1 cellular context compared by ENCODE assay signal in the genomic region with DNA sequence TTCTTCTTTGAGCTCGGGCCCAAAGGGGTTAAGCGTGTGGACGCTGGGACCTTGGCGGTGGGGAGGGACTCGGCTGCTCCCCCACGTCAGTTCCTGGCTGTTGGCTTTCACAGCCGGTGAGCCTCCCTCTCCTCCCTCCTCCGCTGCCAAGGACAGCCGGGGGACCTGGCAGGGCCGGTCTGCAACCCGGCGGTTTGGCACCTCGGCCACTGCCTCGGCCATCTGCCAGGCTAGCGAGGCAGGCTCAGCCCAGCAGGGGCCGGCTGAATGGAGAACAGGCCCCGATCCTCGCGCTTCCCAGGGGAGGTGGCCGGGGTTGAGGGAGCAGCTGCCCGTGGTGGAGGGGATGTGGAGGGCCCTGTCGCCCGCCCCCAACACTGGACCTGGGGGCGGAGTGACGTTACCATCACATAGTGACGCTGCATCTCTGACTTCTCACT.
TF ChIP-seq lines count a peak whose summit lies in the region.

No MANE protein-coding gene starts in this region.

TF ChIP-seq in HEK293, 187 proteins besides CTCF, POLR2A, EP300 and RAD21 (continued from another document):
- TF ChIP-seq ZBTB17 (tag by site-specific recombination; IDR thresholded peaks at IDR 0.05) (peak; percentile 67; the same call in 1 of the 2 replicates), IKZF3 (tag by site-specific recombination; IDR thresholded peaks at IDR 0.05) (peak; percentile 44; the same call in 1 of the 2 replicates), ZSCAN23 (tag by site-specific recombination; IDR thresholded peaks at IDR 0.05) (no peak), ZNF19 (tag by site-specific recombination; IDR thresholded peaks at IDR 0.05; ENCODE audit: low read depth) (no peak), ZSCAN30 (tag by site-specific recombination; IDR thresholded peaks at IDR 0.05) (no peak), EGR2 (tag by site-specific recombination; IDR thresholded peaks at IDR 0.05; ENCODE audit: low read depth) (peak; percentile 80), ZNF623 (tag by site-specific recombination; IDR thresholded peaks at IDR 0.05) (no peak), ZBTB48 (tag by site-specific recombination; IDR thresholded peaks at IDR 0.05) (peak; percentile 57; the same call in 1 of the 2 replicates), ZNF473 (tag by site-specific recombination; IDR thresholded peaks at IDR 0.05) (no peak), ZNF394 (tag by site-specific recombination; IDR thresholded peaks at IDR 0.05; ENCODE audit: borderline replicate concordance) (peak; percentile 72; the same call in 1 of the 2 replicates), ZNF561 (tag by site-specific recombination; IDR thresholded peaks at IDR 0.05; ENCODE audit: borderline replicate concordance) (peak; percentile 66; the same call in 1 of the 2 replicates), GLIS2 (tag by site-specific recombination; IDR thresholded peaks at IDR 0.05) (peak; percentile 93), FEZF1 (tag by site-specific recombination; IDR thresholded peaks at IDR 0.05) (no peak), YY2 (tag by site-specific recombination; IDR thresholded peaks at IDR 0.05) (no peak), ZNF48 (tag by site-specific recombination; IDR thresholded peaks at IDR 0.05) (no peak), WT1 (tag by site-specific recombination; IDR thresholded peaks at IDR 0.05) (peak; percentile 47; the same call in 1 of the 2 replicates), ZNF510 (tag by site-specific recombination; IDR thresholded peaks at IDR 0.05; ENCODE audit: insufficient replicate concordance) (no peak), ZFHX2 (tag by site-specific recombination; conservative IDR thresholded peaks at IDR 0.05) (peak; percentile 89), ZNF423 (tag by site-specific recombination; IDR thresholded peaks at IDR 0.05) (no peak), ZIC2 (tag by site-specific recombination; IDR thresholded peaks at IDR 0.05) (peak; percentile 83), MZF1 (tag by site-specific recombination; IDR thresholded peaks at IDR 0.05; ENCODE audit: borderline replicate concordance) (peak; percentile 38; the same call in 1 of the 2 replicates), ZBTB21 (tag by site-specific recombination; IDR thresholded peaks at IDR 0.05) (0 out of 2 replicates have a peak, but pooled peaks have one; percentile 55), ZNF600 (tag by site-specific recombination; IDR thresholded peaks at IDR 0.05) (peak; percentile 99), ZBTB20 (tag by site-specific recombination; IDR thresholded peaks at IDR 0.05) (0 out of 2 replicates have a peak, but pooled peaks have one; percentile 47), ZEB2 (tag by site-specific recombination; IDR thresholded peaks at IDR 0.05) (peak; percentile 81; the same call in 1 of the 2 replicates), ZNF114 (tag by site-specific recombination; IDR thresholded peaks at IDR 0.05) (no peak), TCF7L2 (IDR thresholded peaks at IDR 0.05; ENCODE audit: borderline replicate concordance, low read depth, low read length) (no peak), GLIS1 (tag by site-specific recombination; IDR thresholded peaks at IDR 0.05) (peak; percentile 84), ZNF24 (tag by site-specific recombination; IDR thresholded peaks at IDR 0.05) (no peak), SP2 (tag by site-specific recombination; IDR thresholded peaks at IDR 0.05) (peak; percentile 81), KLF9 (tag by site-specific recombination; IDR thresholded peaks at IDR 0.05; ENCODE audit: low read depth) (no peak)
- TF ChIP-seq, protein P1, sequence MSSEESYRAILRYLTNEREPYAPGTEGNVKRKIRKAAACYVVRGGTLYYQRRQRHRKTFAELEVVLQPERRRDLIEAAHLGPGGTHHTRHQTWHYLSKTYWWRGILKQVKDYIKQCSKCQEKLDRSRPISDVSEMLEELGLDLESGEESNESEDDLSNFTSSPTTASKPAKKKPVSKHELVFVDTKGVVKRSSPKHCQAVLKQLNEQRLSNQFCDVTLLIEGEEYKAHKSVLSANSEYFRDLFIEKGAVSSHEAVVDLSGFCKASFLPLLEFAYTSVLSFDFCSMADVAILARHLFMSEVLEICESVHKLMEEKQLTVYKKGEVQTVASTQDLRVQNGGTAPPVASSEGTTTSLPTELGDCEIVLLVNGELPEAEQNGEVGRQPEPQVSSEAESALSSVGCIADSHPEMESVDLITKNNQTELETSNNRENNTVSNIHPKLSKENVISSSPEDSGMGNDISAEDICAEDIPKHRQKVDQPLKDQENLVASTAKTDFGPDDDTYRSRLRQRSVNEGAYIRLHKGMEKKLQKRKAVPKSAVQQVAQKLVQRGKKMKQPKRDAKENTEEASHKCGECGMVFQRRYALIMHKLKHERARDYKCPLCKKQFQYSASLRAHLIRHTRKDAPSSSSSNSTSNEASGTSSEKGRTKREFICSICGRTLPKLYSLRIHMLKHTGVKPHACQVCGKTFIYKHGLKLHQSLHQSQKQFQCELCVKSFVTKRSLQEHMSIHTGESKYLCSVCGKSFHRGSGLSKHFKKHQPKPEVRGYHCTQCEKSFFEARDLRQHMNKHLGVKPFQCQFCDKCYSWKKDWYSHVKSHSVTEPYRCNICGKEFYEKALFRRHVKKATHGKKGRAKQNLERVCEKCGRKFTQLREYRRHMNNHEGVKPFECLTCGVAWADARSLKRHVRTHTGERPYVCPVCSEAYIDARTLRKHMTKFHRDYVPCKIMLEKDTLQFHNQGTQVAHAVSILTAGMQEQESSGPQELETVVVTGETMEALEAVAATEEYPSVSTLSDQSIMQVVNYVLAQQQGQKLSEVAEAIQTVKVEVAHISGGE (tag by site-specific recombination; conservative IDR thresholded peaks at IDR 0.05; ENCODE audit: low read depth), result no peak
- TF ChIP-seq, protein P2, sequence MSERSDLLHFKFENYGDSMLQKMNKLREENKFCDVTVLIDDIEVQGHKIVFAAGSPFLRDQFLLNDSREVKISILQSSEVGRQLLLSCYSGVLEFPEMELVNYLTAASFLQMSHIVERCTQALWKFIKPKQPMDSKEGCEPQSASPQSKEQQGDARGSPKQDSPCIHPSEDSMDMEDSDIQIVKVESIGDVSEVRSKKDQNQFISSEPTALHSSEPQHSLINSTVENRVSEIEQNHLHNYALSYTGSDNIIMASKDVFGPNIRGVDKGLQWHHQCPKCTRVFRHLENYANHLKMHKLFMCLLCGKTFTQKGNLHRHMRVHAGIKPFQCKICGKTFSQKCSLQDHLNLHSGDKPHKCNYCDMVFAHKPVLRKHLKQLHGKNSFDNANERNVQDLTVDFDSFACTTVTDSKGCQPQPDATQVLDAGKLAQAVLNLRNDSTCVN (tag by site-specific recombination; optimal IDR thresholded peaks at IDR 0.05), result peak; percentile 17
- TF ChIP-seq, protein P3, sequence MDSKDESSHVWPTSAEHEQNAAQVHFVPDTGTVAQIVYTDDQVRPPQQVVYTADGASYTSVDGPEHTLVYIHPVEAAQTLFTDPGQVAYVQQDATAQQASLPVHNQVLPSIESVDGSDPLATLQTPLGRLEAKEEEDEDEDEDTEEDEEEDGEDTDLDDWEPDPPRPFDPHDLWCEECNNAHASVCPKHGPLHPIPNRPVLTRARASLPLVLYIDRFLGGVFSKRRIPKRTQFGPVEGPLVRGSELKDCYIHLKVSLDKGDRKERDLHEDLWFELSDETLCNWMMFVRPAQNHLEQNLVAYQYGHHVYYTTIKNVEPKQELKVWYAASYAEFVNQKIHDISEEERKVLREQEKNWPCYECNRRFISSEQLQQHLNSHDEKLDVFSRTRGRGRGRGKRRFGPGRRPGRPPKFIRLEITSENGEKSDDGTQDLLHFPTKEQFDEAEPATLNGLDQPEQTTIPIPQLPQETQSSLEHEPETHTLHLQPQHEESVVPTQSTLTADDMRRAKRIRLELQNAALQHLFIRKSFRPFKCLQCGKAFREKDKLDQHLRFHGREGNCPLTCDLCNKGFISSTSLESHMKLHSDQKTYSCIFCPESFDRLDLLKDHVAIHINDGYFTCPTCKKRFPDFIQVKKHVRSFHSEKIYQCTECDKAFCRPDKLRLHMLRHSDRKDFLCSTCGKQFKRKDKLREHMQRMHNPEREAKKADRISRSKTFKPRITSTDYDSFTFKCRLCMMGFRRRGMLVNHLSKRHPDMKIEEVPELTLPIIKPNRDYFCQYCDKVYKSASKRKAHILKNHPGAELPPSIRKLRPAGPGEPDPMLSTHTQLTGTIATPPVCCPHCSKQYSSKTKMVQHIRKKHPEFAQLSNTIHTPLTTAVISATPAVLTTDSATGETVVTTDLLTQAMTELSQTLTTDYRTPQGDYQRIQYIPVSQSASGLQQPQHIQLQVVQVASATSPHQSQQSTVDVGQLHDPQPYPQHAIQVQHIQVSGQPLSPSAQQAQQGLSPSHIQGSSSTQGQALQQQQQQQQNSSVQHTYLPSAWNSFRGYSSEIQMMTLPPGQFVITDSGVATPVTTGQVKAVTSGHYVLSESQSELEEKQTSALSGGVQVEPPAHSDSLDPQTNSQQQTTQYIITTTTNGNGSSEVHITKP (tag by site-specific recombination; IDR thresholded peaks at IDR 0.05), result 0 out of 2 replicates have a peak, but pooled peaks have one; percentile 63
- TF ChIP-seq, protein P4, sequence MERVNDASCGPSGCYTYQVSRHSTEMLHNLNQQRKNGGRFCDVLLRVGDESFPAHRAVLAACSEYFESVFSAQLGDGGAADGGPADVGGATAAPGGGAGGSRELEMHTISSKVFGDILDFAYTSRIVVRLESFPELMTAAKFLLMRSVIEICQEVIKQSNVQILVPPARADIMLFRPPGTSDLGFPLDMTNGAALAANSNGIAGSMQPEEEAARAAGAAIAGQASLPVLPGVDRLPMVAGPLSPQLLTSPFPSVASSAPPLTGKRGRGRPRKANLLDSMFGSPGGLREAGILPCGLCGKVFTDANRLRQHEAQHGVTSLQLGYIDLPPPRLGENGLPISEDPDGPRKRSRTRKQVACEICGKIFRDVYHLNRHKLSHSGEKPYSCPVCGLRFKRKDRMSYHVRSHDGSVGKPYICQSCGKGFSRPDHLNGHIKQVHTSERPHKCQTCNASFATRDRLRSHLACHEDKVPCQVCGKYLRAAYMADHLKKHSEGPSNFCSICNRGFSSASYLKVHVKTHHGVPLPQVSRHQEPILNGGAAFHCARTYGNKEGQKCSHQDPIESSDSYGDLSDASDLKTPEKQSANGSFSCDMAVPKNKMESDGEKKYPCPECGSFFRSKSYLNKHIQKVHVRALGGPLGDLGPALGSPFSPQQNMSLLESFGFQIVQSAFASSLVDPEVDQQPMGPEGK (tag by site-specific recombination; IDR thresholded peaks at IDR 0.05), result peak; percentile 90
- TF ChIP-seq, protein P5, sequence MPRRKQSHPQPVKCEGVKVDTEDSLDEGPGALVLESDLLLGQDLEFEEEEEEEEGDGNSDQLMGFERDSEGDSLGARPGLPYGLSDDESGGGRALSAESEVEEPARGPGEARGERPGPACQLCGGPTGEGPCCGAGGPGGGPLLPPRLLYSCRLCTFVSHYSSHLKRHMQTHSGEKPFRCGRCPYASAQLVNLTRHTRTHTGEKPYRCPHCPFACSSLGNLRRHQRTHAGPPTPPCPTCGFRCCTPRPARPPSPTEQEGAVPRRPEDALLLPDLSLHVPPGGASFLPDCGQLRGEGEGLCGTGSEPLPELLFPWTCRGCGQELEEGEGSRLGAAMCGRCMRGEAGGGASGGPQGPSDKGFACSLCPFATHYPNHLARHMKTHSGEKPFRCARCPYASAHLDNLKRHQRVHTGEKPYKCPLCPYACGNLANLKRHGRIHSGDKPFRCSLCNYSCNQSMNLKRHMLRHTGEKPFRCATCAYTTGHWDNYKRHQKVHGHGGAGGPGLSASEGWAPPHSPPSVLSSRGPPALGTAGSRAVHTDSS (tag by site-specific recombination; IDR thresholded peaks at IDR 0.05), result no peak
- TF ChIP-seq, protein P6, sequence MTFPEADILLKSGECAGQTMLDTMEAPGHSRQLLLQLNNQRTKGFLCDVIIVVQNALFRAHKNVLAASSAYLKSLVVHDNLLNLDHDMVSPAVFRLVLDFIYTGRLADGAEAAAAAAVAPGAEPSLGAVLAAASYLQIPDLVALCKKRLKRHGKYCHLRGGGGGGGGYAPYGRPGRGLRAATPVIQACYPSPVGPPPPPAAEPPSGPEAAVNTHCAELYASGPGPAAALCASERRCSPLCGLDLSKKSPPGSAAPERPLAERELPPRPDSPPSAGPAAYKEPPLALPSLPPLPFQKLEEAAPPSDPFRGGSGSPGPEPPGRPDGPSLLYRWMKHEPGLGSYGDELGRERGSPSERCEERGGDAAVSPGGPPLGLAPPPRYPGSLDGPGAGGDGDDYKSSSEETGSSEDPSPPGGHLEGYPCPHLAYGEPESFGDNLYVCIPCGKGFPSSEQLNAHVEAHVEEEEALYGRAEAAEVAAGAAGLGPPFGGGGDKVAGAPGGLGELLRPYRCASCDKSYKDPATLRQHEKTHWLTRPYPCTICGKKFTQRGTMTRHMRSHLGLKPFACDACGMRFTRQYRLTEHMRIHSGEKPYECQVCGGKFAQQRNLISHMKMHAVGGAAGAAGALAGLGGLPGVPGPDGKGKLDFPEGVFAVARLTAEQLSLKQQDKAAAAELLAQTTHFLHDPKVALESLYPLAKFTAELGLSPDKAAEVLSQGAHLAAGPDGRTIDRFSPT (tag by site-specific recombination; IDR thresholded peaks at IDR 0.05), result peak; percentile 94
- TF ChIP-seq, protein P7, sequence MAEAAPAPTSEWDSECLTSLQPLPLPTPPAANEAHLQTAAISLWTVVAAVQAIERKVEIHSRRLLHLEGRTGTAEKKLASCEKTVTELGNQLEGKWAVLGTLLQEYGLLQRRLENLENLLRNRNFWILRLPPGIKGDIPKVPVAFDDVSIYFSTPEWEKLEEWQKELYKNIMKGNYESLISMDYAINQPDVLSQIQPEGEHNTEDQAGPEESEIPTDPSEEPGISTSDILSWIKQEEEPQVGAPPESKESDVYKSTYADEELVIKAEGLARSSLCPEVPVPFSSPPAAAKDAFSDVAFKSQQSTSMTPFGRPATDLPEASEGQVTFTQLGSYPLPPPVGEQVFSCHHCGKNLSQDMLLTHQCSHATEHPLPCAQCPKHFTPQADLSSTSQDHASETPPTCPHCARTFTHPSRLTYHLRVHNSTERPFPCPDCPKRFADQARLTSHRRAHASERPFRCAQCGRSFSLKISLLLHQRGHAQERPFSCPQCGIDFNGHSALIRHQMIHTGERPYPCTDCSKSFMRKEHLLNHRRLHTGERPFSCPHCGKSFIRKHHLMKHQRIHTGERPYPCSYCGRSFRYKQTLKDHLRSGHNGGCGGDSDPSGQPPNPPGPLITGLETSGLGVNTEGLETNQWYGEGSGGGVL (tag by site-specific recombination; IDR thresholded peaks at IDR 0.05), result peak; percentile 52; the same call in 1 of the 2 replicates
